8 cellular contexts compared by ENCODE assay signal in the genomic region with DNA sequence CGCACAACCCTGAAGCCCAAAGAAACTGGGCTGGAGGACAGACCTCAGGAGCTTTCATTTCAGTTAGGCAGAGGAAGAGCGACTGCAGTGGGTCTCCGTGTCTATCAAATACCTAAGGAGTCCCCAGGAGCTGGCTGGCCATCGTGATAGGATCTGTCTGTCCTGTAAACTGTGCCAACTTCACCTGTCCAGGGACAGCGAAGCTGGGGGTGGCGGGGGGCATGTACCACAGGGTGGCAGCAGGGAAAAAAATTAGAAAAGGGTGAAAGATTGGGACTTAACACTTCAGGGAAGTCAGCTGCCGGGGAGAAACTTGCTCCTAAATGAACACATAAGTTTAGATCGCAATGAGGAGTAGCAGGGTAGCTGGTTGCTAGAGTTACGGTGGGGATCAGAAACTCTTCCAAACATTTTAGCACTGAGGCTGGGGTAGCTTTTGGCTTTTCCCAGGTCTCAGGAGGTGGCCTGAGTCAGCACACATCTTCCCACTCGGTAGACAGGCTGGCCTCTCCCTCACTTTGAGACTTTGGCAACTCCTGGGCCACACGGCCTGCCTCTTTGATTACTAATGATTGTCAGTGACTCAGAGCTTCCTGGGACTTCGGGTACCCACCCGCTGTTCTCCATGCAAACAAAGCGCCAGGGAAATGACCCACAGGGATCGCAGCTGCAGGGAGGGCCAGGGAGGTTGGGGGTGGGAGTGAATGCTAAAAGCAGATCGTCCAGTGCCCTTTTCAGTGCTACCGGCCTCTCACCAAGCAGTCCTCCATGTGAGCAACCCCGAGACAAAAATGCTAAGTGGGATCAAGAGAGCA. TPM values are rescaled to one million over a fixed set of nuclear protein-coding genes. Genes with fewer than 3 reads are reported as not detected.
DNase-seq lines count a peak whose midpoint lies in the region; TF ChIP-seq lines count a peak whose summit lies in the region.

No MANE protein-coding gene starts in this region.

- WGBS in lower leg skin, 2 donors, result 29 to 31% methylated on average over 17 to 18 of the region's 18 CpGs

- peak overlapping the region; percentile 95 for H3K27ac Mint-ChIP-seq in dendritic cell treated with granulocyte-macrophage colony-stimulating factor and Interleukin-4, amounts not matched to agents 40 ng/mL and 50 ng/mL, for 4 days

- no peak for TF ChIP-seq POLR2A in lower leg skin (IDR thresholded peaks at IDR 0.05)

- peaks cover 57% of the 10 kb centered on the region for H3K4me1 Mint-ChIP-seq in dendritic cell treated with granulocyte-macrophage colony-stimulating factor and Interleukin-4, amounts not matched to agents 40 ng/mL and 50 ng/mL, for 4 days (ENCODE audit: low read depth)

- H3K36me3 Mint-ChIP-seq in dendritic cell treated with granulocyte-macrophage colony-stimulating factor and Interleukin-4, amounts not matched to agents 40 ng/mL and 50 ng/mL, for 4 days (ENCODE audit: low read depth), result peaks cover 39% of the 10 kb centered on the region

- peak; percentile 89 for DNase-seq in AG10803 (ENCODE audit: low read depth)
- peak; percentile 86 for DNase-seq in HK-2 (ENCODE audit: unreplicated experiment)
- DNase-seq in SW480 (ENCODE audit: low spot score), result peak; percentile 86
- DNase-seq in lower leg skin (ENCODE audit: low spot score in 2 of 2), result peak; percentile 80 to 94
- DNase-seq in stimulated activated CD4-positive, alpha-beta T cell treated with anti-CD3 and anti-CD28 coated beads, TNF-alpha, amount 100 ng/mL, for 48 hours (ENCODE audit: low read depth in 3 of 3), result peak in 2 of 3 donors; percentile 31 to 45
- no peak for DNase-seq in NCI-H82 (lab: John Stamatoyannopoulos, UW)
- no peak for DNase-seq in OCI-M2 (lab: John Stamatoyannopoulos, UW; ENCODE audit: unreplicated experiment)

- no peaks in the 10 kb centered on the region for H3K27me3 Mint-ChIP-seq in dendritic cell treated with granulocyte-macrophage colony-stimulating factor and Interleukin-4, amounts not matched to agents 40 ng/mL and 50 ng/mL, for 4 days

- peak overlapping the region; percentile 88 for H3K4me3 Mint-ChIP-seq in dendritic cell treated with granulocyte-macrophage colony-stimulating factor and Interleukin-4, amounts not matched to agents 40 ng/mL and 50 ng/mL, for 4 days

- intact Hi-C loops in dendritic cell treated with granulocyte-macrophage colony-stimulating factor and Interleukin-4, amounts not matched to agents 40 ng/mL and 50 ng/mL, for 4 days (cut with micrococcal nuclease), result no loop called here
- intact Hi-C loops in lower leg skin (cut with DNase I; ENCODE audit: low total_unique reads), result loop anchor here (10.0 kb wide), 1 partner anchor 892 kb away; no protein-coding TSS in a partner anchor

- TF ChIP-seq CTCF in AG10803 (conservative IDR thresholded peaks at IDR 0.05; ENCODE audit: low read length), result no peak
- TF ChIP-seq CTCF in lower leg skin (IDR thresholded peaks at IDR 0.05), result no peak

- H3K4me3 ChIP-seq in AG10803 (ENCODE audit: low read length), result peak overlapping the region; percentile 75
- H3K4me3 ChIP-seq in lower leg skin (ENCODE audit: low read depth, poor library complexity, severe bottlenecking), result peak overlapping the region; percentile 36

- no peaks in the 10 kb centered on the region for H3K9me3 Mint-ChIP-seq in dendritic cell treated with granulocyte-macrophage colony-stimulating factor and Interleukin-4, amounts not matched to agents 40 ng/mL and 50 ng/mL, for 4 days

RNA-seq across cellular contexts. Expression of a gene that starts 2.9 kb away (rescaled TPM):
- total RNA-seq in lower leg skin, result 10 to 100 TPM in 1 of 4 donors, 1 to 10 TPM in 3; 5.2 to 13.3 (median 8.7) TPM

RNA-seq across cellular contexts. Expression of a gene that starts 25.9 kb away (rescaled TPM):
- total RNA-seq in lower leg skin, result 10 to 100 TPM in 2 of 4 donors, 1 to 10 TPM in 2; 3.6 to 18.8 (median 13.3) TPM

RNA-seq across cellular contexts. Expression of a gene that starts 35.5 kb away (rescaled TPM):
- total RNA-seq in lower leg skin, result 1 to 10 TPM; 6.9 to 7.8 (median 7.3) TPM

RNA-seq across cellular contexts. Expression of a gene that starts 49.1 kb away (rescaled TPM):
- total RNA-seq in lower leg skin, result under 1 TPM in 1 of 4 donors, not detected in 3; 0.25 TPM

Comparison
In these comparisons a context has a peak if more than half of its experiments do, and no peak if none do; other contexts are left out.
1. DNase-seq: peak in AG10803 (single experiment), HK-2 (single experiment), SW480 (single experiment), lower leg skin (2 of 2) and stimulated activated CD4-positive, alpha-beta T cell treated with anti-CD3 and anti-CD28 coated beads, TNF-alpha, amount 100 ng/mL, for 48 hours (2 of 3); none in NCI-H82 (single experiment) and OCI-M2 (single experiment).